ENCODE assay signal across 19 cellular contexts in genomic region chr17:41140360-41141132, GRCh38. TPM values are rescaled to one million over a fixed set of nuclear protein-coding genes. Genes with fewer than 3 reads are reported as not detected.
A peak's percentile ranks its signal among the peaks of the same experiment; 100 is the strongest.
DNase-seq lines count a peak whose midpoint lies in the region; ATAC-seq, FAIRE-seq and TF ChIP-seq lines count a peak whose summit lies in the region.
"Had no signal": no experiment of that assay in that cellular context is flagged by ENCODE, and none has a peak within 500 bp of the region (broad histone marks: within the 10 kb centered on the region; RNA-seq: fewer than 3 reads in every experiment).

Gene KRTAP4-6 (minus strand): TSS chr17:41140544. CDS start chr17:41140487, 57 bp downstream.

- FAIRE-seq in small intestine (lab: Jason Lieb, UNC) = no peak

- H3K36me3 Mint-ChIP-seq in nephron progenitor cell (ENCODE audit: low read depth) = peaks cover 14% of the 10 kb centered on the region
- H3K36me3 Mint-ChIP-seq: IgD-negative memory B cell had no signal

- peaks cover 8% of the 10 kb centered on the region for H3K27me3 Mint-ChIP-seq in nephron progenitor cell (ENCODE audit: low read depth, poor library complexity)

- WGBS in mammary epithelial cell (ENCODE audit: low coverage, missing lambda C conversion rate) = 71% methylated on average over 5 of the region's 6 CpGs
- WGBS in small intestine, 3 donors = 72 to 84% (median 73%) methylated on average over 5 to 6 of the region's 6 CpGs

- no peak for TF ChIP-seq CTCF in mammary epithelial cell (conservative IDR thresholded peaks at IDR 0.05 in 1 of 2, IDR thresholded peaks at IDR 0.05 in 1 of 2; ENCODE audit: extremely low read depth in 1 of 2, insufficient read depth in 1 of 2, low read depth in 1 of 2, low read length in 2 of 2)
- no peak for TF ChIP-seq CTCF in nephron progenitor cell (IDR thresholded peaks at IDR 0.05)

- H3K9me3 ChIP-seq in mammary epithelial cell (replicated peaks; ENCODE audit: insufficient read depth, low read length) (peaks cover 9% of the 10 kb centered on the region), small intestine (ENCODE audit: control insufficient read depth, low read depth) (no peaks in the 10 kb centered on the region)

- no peak within 1 kb of the TSS for H3K9ac ChIP-seq in mammary epithelial cell (ENCODE audit: insufficient read depth, low read length)

- H3K27ac Mint-ChIP-seq in nephron progenitor cell = peak within 1 kb of the TSS; percentile 13
- H3K27ac Mint-ChIP-seq: GM23338; IgD-negative memory B cell; stimulated activated naive B cell treated with anti-CD40 and anti-IgM and Interleukin-4, amounts not matched to agents 10 μg/mL and 1 μg/mL and 100 μg/mL, for 72 hours had no signal

- H3K4me1 ChIP-seq in mammary epithelial cell (ENCODE audit: insufficient read depth, low read length) = peaks cover 10% of the 10 kb centered on the region
- H3K4me1 ChIP-seq in small intestine (ENCODE audit: control insufficient read depth in 2 of 2, insufficient read depth in 1 of 2, low read depth in 1 of 2, low read length in 1 of 2) = no peaks in the 10 kb centered on the region
- H3K4me1 ChIP-seq: gastroesophageal sphincter had no signal

- H3K79me2 ChIP-seq in mammary epithelial cell (ENCODE audit: insufficient read depth, low read length) = no peaks in the 10 kb centered on the region

- peak within 1 kb of the TSS; percentile 21 for H2AFZ ChIP-seq in mammary epithelial cell (ENCODE audit: low read depth, low read length)
- H2AFZ ChIP-seq: GM23338 had no signal

- CTCF ChIA-PET in mammary epithelial cell (lab: Charles Lee; ENCODE audit: low non-redundant PET) = interaction anchor here (0.6 to 0.7 kb wide), 2 partner anchors 75 to 216 kb away, joined by 4 to 5 read pairs; partner anchors contain the start of gene KRTAP2-4

- H3K4me1 Mint-ChIP-seq in nephron progenitor cell = no peaks in the 10 kb centered on the region
- H3K4me1 Mint-ChIP-seq: GM23338 had no signal

- dilution Hi-C loops in mammary epithelial cell (cut with HindIII; ENCODE audit: low sequenced_read_pairs) = loop anchor here (10.0 kb wide), 1 partner anchor 54 kb away; no protein-coding TSS in a partner anchor

- no peak within 1 kb of the TSS for H3K4me3 Mint-ChIP-seq in nephron progenitor cell
- H3K4me3 Mint-ChIP-seq: CD4-positive, alpha-beta memory T cell; GM23338; stimulated activated naive B cell treated with anti-CD40 and anti-IgM and Interleukin-4, amounts not matched to agents 10 μg/mL and 1 μg/mL and 100 μg/mL, for 72 hours had no signal

- no TSS peak for BruUV-seq in mammary epithelial cell (replicated peaks; lab: Mats Ljungman, UMichigan)

- no peak within 1 kb of the TSS for H3K4me2 ChIP-seq in mammary epithelial cell (ENCODE audit: insufficient read depth, low read depth, low read length)
- H3K4me2 ChIP-seq: GM23338 had no signal

- no peaks in the 10 kb centered on the region for H4K20me1 ChIP-seq in mammary epithelial cell (ENCODE audit: insufficient read depth, low read length)

- no peaks in the 10 kb centered on the region for H3K36me3 ChIP-seq in mammary epithelial cell (ENCODE audit: insufficient read depth, low read length)
- no peaks in the 10 kb centered on the region for H3K36me3 ChIP-seq in small intestine (ENCODE audit: control insufficient read depth in 2 of 2, insufficient read depth in 2 of 2, low read length in 2 of 2)
- H3K36me3 ChIP-seq: gastroesophageal sphincter had no signal

- in situ Hi-C loops in mammary epithelial cell (cut with MboI; ENCODE audit: low sequenced_read_pairs in 2 of 2) = no loop called here

- H3K9me3 Mint-ChIP-seq in nephron progenitor cell = peaks cover 62% of the 10 kb centered on the region

- intact Hi-C loops in mammary epithelial cell (cut with micrococcal nuclease) = loop anchor here (1.0 to 5.0 kb wide), 4 partner anchors 8 to 232 kb away; partner anchors contain the start of gene KRTAP4-8

- H3K4me3 ChIP-seq in mammary epithelial cell (replicated peaks in 1 of 3; ENCODE audit: insufficient read depth in 1 of 3, low read depth in 2 of 3, low read length in 3 of 3) (no peak within 1 kb of the TSS), small intestine (ENCODE audit: low read depth in 1 of 2, low read length in 2 of 2) (no peak within 1 kb of the TSS)
- H3K4me3 ChIP-seq: gastroesophageal sphincter, GM23338 had no signal

- H3K27ac ChIP-seq in mammary epithelial cell (ENCODE audit: insufficient read depth, low read depth, low read length) (peak within 1 kb of the TSS; percentile 60), small intestine (ENCODE audit: low read depth in 1 of 2, low read length in 1 of 2) (no peak within 1 kb of the TSS)
- H3K27ac ChIP-seq: gastroesophageal sphincter had no signal

- ATAC-seq in stimulated activated naive CD8-positive, alpha-beta T cell treated with anti-CD3 and anti-CD28 coated beads, Interleukin-15, Interleukin-2, amounts not matched to agents 100 U/mL and 50 U/mL, for 24 hours = no peak
- ATAC-seq: gastroesophageal sphincter, GM23338 had no signal

- DNase-seq in CD1c-positive myeloid dendritic cell (ENCODE audit: extremely low spot score) = peak; percentile 20
- DNase-seq in M059J (ENCODE audit: low read depth) = peak; percentile 83
- peak; percentile 93 for DNase-seq in mammary epithelial cell
- DNase-seq in nephron progenitor cell = no peak
- no peak for DNase-seq in small intestine
- no peak for DNase-seq in NCI-H187 treated with DMSO at 0.1 percent for 48 hours (lab: John Stamatoyannopoulos, UW)
- no peak for DNase-seq in activated T-cell treated with anti-CD3 and anti-CD28 coated beads for 4 hours
- no peak for DNase-seq in stimulated activated naive CD8-positive, alpha-beta T cell treated with anti-CD3 and anti-CD28 coated beads, Interleukin-15, Interleukin-2, amounts not matched to agents 100 U/mL and 50 U/mL, for 24 hours
- DNase-seq: activated naive CD4-positive, alpha-beta T cell treated with anti-CD3 and anti-CD28 coated beads, Interleukin-2, amount 50 U/mL, for 16 hours; CD4-positive, alpha-beta memory T cell; NCI-H2029 treated with DMSO at 0.1 percent for 48 hours; nucleus accumbens; stimulated activated CD4-positive, alpha-beta T cell treated with anti-CD3 and anti-CD28 coated beads, Interleukin-1b, Interleukin-23, amount 100 ng/mL, for 48 hours; stimulated activated naive B cell treated with anti-CD40 and anti-IgM and Interleukin-4, amounts not matched to agents 10 μg/mL and 1 μg/mL and 100 μg/mL, for 72 hours had no signal

- H3K27me3 ChIP-seq in mammary epithelial cell (ENCODE audit: insufficient read depth, low read length) (no peaks in the 10 kb centered on the region), small intestine (ENCODE audit: control insufficient read depth in 2 of 2, insufficient read depth in 2 of 2, low read length in 2 of 2) (no peaks in the 10 kb centered on the region)

RNA-seq across cellular contexts. Expression of gene KRTAP4-6, which starts in this region (rescaled TPM):
- not detected in 2 replicates for total RNA-seq in M059J (2014; rRNA removed; shearing (Covaris generic))
- total RNA-seq in mammary epithelial cell = not detected
- polyA plus RNA-seq in mammary epithelial cell (not detected), small intestine (not detected)
- polyA minus RNA-seq in mammary epithelial cell = not detected
- total RNA-seq: CD4-positive, alpha-beta memory T cell; chondrocyte; gastroesophageal sphincter; GM23338; liver had no signal
- polyA plus RNA-seq: GM23338, IgD-negative memory B cell, liver had no signal

Comparison
In these comparisons a context has a peak if more than half of its experiments do, and no peak if none do; other contexts are left out.
1. Peak in DNase-seq in M059J; RNA of the gene not detected or under 1 TPM.
2. Peak in DNase-seq and H3K27ac ChIP-seq in mammary epithelial cell; RNA of the gene not detected or under 1 TPM.